In the genomic region with DNA sequence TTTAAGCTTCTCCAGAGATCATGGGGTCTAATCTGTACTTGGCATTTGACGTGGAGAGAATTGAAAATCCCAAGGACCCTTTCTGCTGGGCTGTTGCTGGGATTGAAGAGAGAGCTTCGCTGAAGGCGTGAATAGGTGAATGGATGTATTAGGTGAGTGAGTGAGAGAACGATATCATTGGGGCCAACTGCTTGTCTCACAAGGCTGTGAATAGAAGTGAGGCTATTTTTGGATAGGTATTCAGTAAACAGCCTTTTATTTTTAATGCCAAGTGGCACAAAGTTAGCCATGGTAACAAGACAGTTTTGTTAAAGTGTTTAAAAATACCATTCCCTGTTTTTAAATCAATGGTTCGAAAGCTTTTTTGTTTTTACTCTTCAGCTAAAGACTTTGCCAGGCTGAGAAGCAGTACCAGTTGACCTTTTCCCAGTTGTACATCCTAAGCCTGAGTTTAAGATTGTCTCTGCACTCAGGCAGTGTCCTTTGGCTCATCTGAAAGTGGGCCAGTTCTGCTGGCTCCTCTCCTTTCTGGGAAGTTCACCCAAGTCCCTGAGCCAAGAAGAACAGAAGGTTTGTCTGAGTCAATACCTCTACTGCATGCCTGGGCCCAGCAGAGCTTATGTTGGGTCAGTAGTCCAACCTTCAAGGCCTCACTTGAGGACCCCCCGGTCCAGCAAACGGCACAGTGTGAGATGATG, we compare ENCODE assay signal across 11 cellular contexts.
A peak's percentile ranks its signal among the peaks of the same experiment; 100 is the strongest.
DNase-seq lines count a peak whose midpoint lies in the region; ATAC-seq, FAIRE-seq and TF ChIP-seq lines count a peak whose summit lies in the region.
"Had no signal": no experiment of that assay in that cellular context is flagged by ENCODE, and none has a peak within 500 bp of the region (broad histone marks: within the 10 kb centered on the region; RNA-seq: fewer than 3 reads in every experiment).

No MANE protein-coding gene starts in this region.

- H3K36me3 ChIP-seq in heart left ventricle (no peaks in the 10 kb centered on the region), rectal smooth muscle tissue (ENCODE audit: control insufficient read depth, insufficient read depth, low read length) (no peaks in the 10 kb centered on the region)

- H3K9ac ChIP-seq in rectal smooth muscle tissue (ENCODE audit: low read length) = no peak overlapping the region

- intact Hi-C loops in heart left ventricle (cut with DNase I) = loop anchor here in 1 of 10 donors (10.0 kb wide), 1 partner anchor 92 kb away; no protein-coding TSS in a partner anchor

- DNase-seq in D721Med (ENCODE audit: insufficient read length, low spot score) (peak; percentile 6), heart left ventricle (peak in 3 of 5 donors; percentile 24 to 56 (median 52)), GM10266 (ENCODE audit: extremely low spot score) (no peak), NCI-H345 treated with DMSO at 0.1 percent for 48 hours (lab: John Stamatoyannopoulos, UW; ENCODE audit: unreplicated experiment) (no peak), COR-L47 (lab: John Stamatoyannopoulos, UW) (no peak)
- DNase-seq in activated CD8-positive, alpha-beta memory T cell treated with anti-CD3 and anti-CD28 coated beads, Interleukin-2, amount 50 U/mL, for 48 hours = peak; percentile 20
- DNase-seq in stimulated activated CD4-positive, alpha-beta T cell treated with anti-CD3 and anti-CD28 coated beads, Interleukin-4, amount 100 ng/mL, for 24 hours = no peak
- DNase-seq: activated effector memory CD4-positive, alpha-beta T cell treated with Interleukin-2 at 50 U/mL for 16 hours; NCI-H774; stimulated activated naive CD4-positive, alpha-beta T cell treated with Interleukin-2 at 50 U/mL for 16 hours had no signal

- H3K4me1 ChIP-seq in heart left ventricle (peaks cover 0 to 51% (median 22%) of the 10 kb centered on the region in 12 donors), rectal smooth muscle tissue (ENCODE audit: control insufficient read depth, insufficient read depth, low read length) (peaks cover 64% of the 10 kb centered on the region)

- TF ChIP-seq CTCF in D721Med (IDR thresholded peaks at IDR 0.05; ENCODE audit: insufficient read depth, missing control alignments) (no peak), heart left ventricle (IDR thresholded peaks at IDR 0.05) (no peak), GM10266 (IDR thresholded peaks at IDR 0.05; ENCODE audit: control insufficient read depth, insufficient read depth, low read depth, missing control alignments) (no peak)

- H3K4me3 ChIP-seq in heart left ventricle (no peak overlapping the region), rectal smooth muscle tissue (ENCODE audit: low read length) (no peak overlapping the region)

- no peak for TF ChIP-seq POLR2A in heart left ventricle (IDR thresholded peaks at IDR 0.05)

- no peaks in the 10 kb centered on the region for H3K9me3 ChIP-seq in heart left ventricle

- ATAC-seq in heart left ventricle = peak; percentile 50 to 78 (median 74)

- 60 to 65% (median 64%) methylated on average over 7 of the region's 7 CpGs for WGBS in heart left ventricle, 4 donors

- H3K27me3 ChIP-seq in heart left ventricle = no peaks in the 10 kb centered on the region
- no peaks in the 10 kb centered on the region for H3K27me3 ChIP-seq in rectal smooth muscle tissue (ENCODE audit: control insufficient read depth, insufficient read depth, low read length)

- no peak for FAIRE-seq in D721Med (lab: Jason Lieb, UNC)

- H3K27ac ChIP-seq in heart left ventricle (peak overlapping the region; percentile 40 to 86 (median 74)), rectal smooth muscle tissue (ENCODE audit: low read depth, low read length) (peak overlapping the region; percentile 89)

Comparison
In these comparisons a context has a peak if more than half of its experiments do, and no peak if none do; other contexts are left out.
1. DNase-seq: peak in D721Med (single experiment), activated CD8-positive, alpha-beta memory T cell treated with anti-CD3 and anti-CD28 coated beads, Interleukin-2, amount 50 U/mL, for 48 hours (single experiment) and heart left ventricle (3 of 5); none in GM10266 (single experiment), NCI-H345 treated with DMSO at 0.1 percent for 48 hours (single experiment), stimulated activated CD4-positive, alpha-beta T cell treated with anti-CD3 and anti-CD28 coated beads, Interleukin-4, amount 100 ng/mL, for 24 hours (single experiment) and COR-L47 (single experiment).